ENCODE assay signal across 1 cellular context in genomic region chr14:95273041-95273978, GRCh38.
TF ChIP-seq lines count a peak whose summit lies in the region.

No MANE protein-coding gene starts in this region.

TF ChIP-seq in HepG2, 621 proteins besides CTCF, POLR2A, EP300 and RAD21 (continued from another document and continues in another):
- peak; percentile 25; the same call in 1 of the 2 replicates for TF ChIP-seq TFAP4 (IDR thresholded peaks at IDR 0.05; ENCODE audit: borderline replicate concordance, low read depth)
- 0 out of 2 replicates have a peak, but pooled peaks have one; percentile 20 for TF ChIP-seq RCOR2 (CRISPR knock-in tag; IDR thresholded peaks at IDR 0.05)
- TF ChIP-seq ATF6 (CRISPR knock-in tag; conservative IDR thresholded peaks at IDR 0.05) = no peak
- peak; percentile 42; the same call in 1 of the 2 replicates for TF ChIP-seq HNF4G (IDR thresholded peaks at IDR 0.05; ENCODE audit: borderline replicate concordance, low read depth, low read length)
- TF ChIP-seq HNF4G (CRISPR knock-in tag; IDR thresholded peaks at IDR 0.05; ENCODE audit: borderline replicate concordance, low read depth) = no peak
- TF ChIP-seq FOXP4 (CRISPR knock-in tag; IDR thresholded peaks at IDR 0.05) = peak; percentile 80
- peak; percentile 58; the same call in 1 of the 2 replicates for TF ChIP-seq ZNF383 (CRISPR knock-in tag; IDR thresholded peaks at IDR 0.05; ENCODE audit: borderline replicate concordance)
- TF ChIP-seq MLX (CRISPR knock-in tag; IDR thresholded peaks at IDR 0.05) = 0 out of 2 replicates have a peak, but pooled peaks have one; percentile 33
- TF ChIP-seq SAP130 (CRISPR knock-in tag; IDR thresholded peaks at IDR 0.05; ENCODE audit: low read depth) = peak; percentile 67; the same call in 1 of the 2 replicates
- TF ChIP-seq XBP1 (CRISPR knock-in tag; IDR thresholded peaks at IDR 0.05) = no peak
- peak; percentile 54; the same call in 1 of the 2 replicates for TF ChIP-seq PATZ1 (CRISPR knock-in tag; IDR thresholded peaks at IDR 0.05)
- TF ChIP-seq GATAD2A (CRISPR knock-in tag; IDR thresholded peaks at IDR 0.05) = peak; percentile 84
- TF ChIP-seq NRL (CRISPR knock-in tag; IDR thresholded peaks at IDR 0.05; ENCODE audit: borderline replicate concordance) = no peak
- TF ChIP-seq ZNF556 (CRISPR knock-in tag; IDR thresholded peaks at IDR 0.05; ENCODE audit: borderline replicate concordance) = 0 out of 2 replicates have a peak, but pooled peaks have one; percentile 71
- peak; percentile 71; the same call in 1 of the 2 replicates for TF ChIP-seq FOXO1 (CRISPR knock-in tag; IDR thresholded peaks at IDR 0.05)
- TF ChIP-seq NCOA2 (CRISPR knock-in tag; IDR thresholded peaks at IDR 0.05) = 0 out of 2 replicates have a peak, but pooled peaks have one; percentile 37
- peak; percentile 86 for TF ChIP-seq TBX2 (CRISPR knock-in tag; IDR thresholded peaks at IDR 0.05; ENCODE audit: borderline replicate concordance)
- TF ChIP-seq HNRNPLL (IDR thresholded peaks at IDR 0.05; ENCODE audit: low read depth, low read length, poor library complexity, severe bottlenecking) = no peak
- TF ChIP-seq MIXL1 (CRISPR knock-in tag; IDR thresholded peaks at IDR 0.05) = 0 out of 2 replicates have a peak, but pooled peaks have one; percentile 43
- TF ChIP-seq PITX1 (CRISPR knock-in tag; IDR thresholded peaks at IDR 0.05) = peak; percentile 67
- TF ChIP-seq PTBP1 (IDR thresholded peaks at IDR 0.05; ENCODE audit: low read depth, low read length, poor library complexity, severe bottlenecking) = no peak
- TF ChIP-seq MAX (IDR thresholded peaks at IDR 0.05) = peak; percentile 49; the same call in 1 of the 2 replicates
- 0 out of 2 replicates have a peak, but pooled peaks have one; percentile 22 for TF ChIP-seq BHLHE40 (IDR thresholded peaks at IDR 0.05; ENCODE audit: low read length)
- no peak for TF ChIP-seq NFAT5 (CRISPR knock-in tag; IDR thresholded peaks at IDR 0.05)
- TF ChIP-seq TARDBP (CRISPR knock-in tag; IDR thresholded peaks at IDR 0.05) = peak; percentile 63; the same call in 1 of the 2 replicates
- TF ChIP-seq CEBPG (CRISPR knock-in tag; IDR thresholded peaks at IDR 0.05) = peak; percentile 32
- TF ChIP-seq SIN3A (IDR thresholded peaks at IDR 0.05; ENCODE audit: borderline replicate concordance, low read depth, low read length) = 0 out of 2 replicates have a peak, but pooled peaks have one; percentile 28
- TF ChIP-seq RNF219 (CRISPR knock-in tag; IDR thresholded peaks at IDR 0.05) = no peak
- TF ChIP-seq ZBTB10 (CRISPR knock-in tag; IDR thresholded peaks at IDR 0.05; ENCODE audit: borderline replicate concordance) = peak; percentile 95
- peak; percentile 74; the same call in 1 of the 2 replicates for TF ChIP-seq HOXA3 (CRISPR knock-in tag; IDR thresholded peaks at IDR 0.05)
- TF ChIP-seq ZBTB20 (CRISPR knock-in tag; IDR thresholded peaks at IDR 0.05; ENCODE audit: borderline replicate concordance, low read depth) = peak; percentile 99
- peak; percentile 88 for TF ChIP-seq FOXA3 (CRISPR knock-in tag; IDR thresholded peaks at IDR 0.05)
- TF ChIP-seq TBL1XR1 (IDR thresholded peaks at IDR 0.05; ENCODE audit: borderline replicate concordance, low read length, partially characterized antibody) = peak; percentile 48
- TF ChIP-seq ZMYM2 (CRISPR knock-in tag; IDR thresholded peaks at IDR 0.05) = no peak
- no peak for TF ChIP-seq ZNF260 (CRISPR knock-in tag; IDR thresholded peaks at IDR 0.05; ENCODE audit: borderline replicate concordance, low read depth)
- TF ChIP-seq BCL6 (CRISPR knock-in tag; IDR thresholded peaks at IDR 0.05) = peak; percentile 66; the same call in 1 of the 2 replicates
- TF ChIP-seq ARNTL (CRISPR knock-in tag; IDR thresholded peaks at IDR 0.05) = 0 out of 2 replicates have a peak, but pooled peaks have one; percentile 65
- peak; percentile 57 for TF ChIP-seq HNF4A (CRISPR knock-in tag; IDR thresholded peaks at IDR 0.05)
- TF ChIP-seq HHEX (CRISPR knock-in tag; IDR thresholded peaks at IDR 0.05) = peak; percentile 43; the same call in 1 of the 2 replicates
- no peak for TF ChIP-seq TRIM22 (IDR thresholded peaks at IDR 0.05)
